Comparison of ENCODE assay signal across 1 cellular context in genomic region chr13:51451134-51451466, GRCh38.
TF ChIP-seq lines count a peak whose summit lies in the region.

No MANE protein-coding gene starts in this region.

TF ChIP-seq in HCT116, 20 proteins besides CTCF, POLR2A, EP300 and RAD21 (continued from another document):
- no peak for TF ChIP-seq ZBTB33 (IDR thresholded peaks at IDR 0.05; ENCODE audit: extremely low read depth, insufficient replicate concordance, low read length)
- TF ChIP-seq ZFX (IDR thresholded peaks at IDR 0.05) = no peak
- no peak for TF ChIP-seq FOSL1 (IDR thresholded peaks at IDR 0.05; ENCODE audit: low read depth)
- no peak for TF ChIP-seq EZH2phosphoT487 (IDR thresholded peaks at IDR 0.05; ENCODE audit: borderline replicate concordance)
- TF ChIP-seq SIN3A (IDR thresholded peaks at IDR 0.05; ENCODE audit: low read depth) = no peak
- TF ChIP-seq MAX (IDR thresholded peaks at IDR 0.05) = no peak
- no peak for TF ChIP-seq EZH2 (IDR thresholded peaks at IDR 0.05)
